8 cellular contexts compared by ENCODE assay signal in the genomic region with DNA sequence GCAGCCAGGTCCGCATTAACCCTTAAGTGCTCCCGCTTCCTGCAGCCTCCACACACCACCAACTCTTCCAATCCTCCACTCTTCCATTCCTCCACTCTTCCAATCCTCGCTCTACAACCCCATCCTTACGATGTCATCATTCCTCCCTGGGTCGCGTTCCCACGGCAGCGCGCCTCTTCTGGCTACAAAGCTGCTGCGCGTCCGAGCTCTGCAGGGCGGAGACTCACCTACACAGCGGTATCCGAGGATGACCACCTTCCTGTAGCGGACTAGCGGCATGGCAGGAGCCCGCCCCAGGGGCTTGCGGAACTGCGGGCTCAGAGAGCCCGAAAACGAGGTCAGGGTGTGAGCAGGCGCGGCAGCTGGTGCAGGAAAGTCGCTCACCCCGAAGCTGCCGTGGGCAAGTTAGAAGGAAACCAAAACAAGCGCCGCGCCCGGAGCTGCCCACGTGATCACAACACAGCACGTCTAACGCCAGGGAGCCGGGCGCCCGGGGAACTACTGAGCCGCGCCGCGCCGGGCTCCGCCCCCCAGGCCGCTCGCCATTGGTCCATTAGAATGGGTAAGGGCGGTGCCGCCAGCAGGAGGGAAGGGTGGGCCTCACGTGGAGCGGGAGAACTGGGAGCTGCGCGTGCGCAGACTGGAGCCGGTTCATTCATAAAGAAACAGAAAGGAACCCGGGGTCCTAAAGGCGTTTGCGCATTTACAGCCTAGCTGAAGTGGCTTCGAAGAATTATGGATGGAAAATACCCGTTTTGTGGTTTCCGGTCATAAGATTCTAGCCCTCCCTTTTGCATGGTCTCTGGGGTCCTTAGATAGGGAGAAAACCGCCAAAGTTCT. TPM values are rescaled to one million over a fixed set of nuclear protein-coding genes. Genes with fewer than 3 reads are reported as not detected.
A peak's percentile ranks its signal among the peaks of the same experiment; 100 is the strongest.
DNase-seq lines count a peak whose midpoint lies in the region; ATAC-seq lines count a peak whose summit lies in the region.

A gene with protein sequence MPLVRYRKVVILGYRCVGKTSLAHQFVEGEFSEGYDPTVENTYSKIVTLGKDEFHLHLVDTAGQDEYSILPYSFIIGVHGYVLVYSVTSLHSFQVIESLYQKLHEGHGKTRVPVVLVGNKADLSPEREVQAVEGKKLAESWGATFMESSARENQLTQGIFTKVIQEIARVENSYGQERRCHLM (minus strand): TSS at position 473 of the 840 bp plus-strand sequence. CDS start 194 bp downstream, at position 279.

- peaks cover 10% of the 10 kb centered on the region for H3K4me1 ChIP-seq in effector memory CD4-positive, alpha-beta T cell (ENCODE audit: control insufficient read depth, insufficient read depth, low read length, poor library complexity, severe bottlenecking)

- no peaks in the 10 kb centered on the region for H3K9me3 ChIP-seq in effector memory CD4-positive, alpha-beta T cell (ENCODE audit: control insufficient read depth, low read length)

- peaks cover 2% of the 10 kb centered on the region for H3K36me3 ChIP-seq in effector memory CD4-positive, alpha-beta T cell (ENCODE audit: control insufficient read depth, insufficient read depth, low read length)

- H3K27ac ChIP-seq in effector memory CD4-positive, alpha-beta T cell (ENCODE audit: insufficient read depth, low read length, poor library complexity, severe bottlenecking) = peak within 1 kb of the TSS; percentile 72

- DNase-seq in Caki2 (ENCODE audit: low read depth) (peak; percentile 99), HT1080 (ENCODE audit: low read depth) (peak; percentile 98), mesenteric fat pad (ENCODE audit: low spot score) (peak; percentile 100)
- DNase-seq in NK-92 treated with Interleukin-12 subunit alpha and Interleukin-12 subunit beta, amount 100 ng/mL, for 24 hours (lab: John Stamatoyannopoulos, UW) = peak; percentile 97
- peak; percentile 99 for DNase-seq in activated CD8-positive, alpha-beta memory T cell treated with anti-CD3 and anti-CD28 coated beads for 24 hours
- DNase-seq in effector memory CD4-positive, alpha-beta T cell = peak; percentile 98 to 99 (median 98)
- DNase-seq in stimulated activated CD8-positive, alpha-beta memory T cell treated with anti-CD3 and anti-CD28 coated beads, Interleukin-15, amount 100 ng/mL, for 24 hours (ENCODE audit: low read depth) = peak; percentile 95

- in situ Hi-C loops in Caki2 (cut with HindIII; ENCODE audit: low pct_unique_long_range_greater_than_20kb, low sequenced_read_pairs) = loop anchor here (10.0 kb wide), 1 partner anchor 165 kb away; no protein-coding TSS in a partner anchor

- ATAC-seq in GM21367 (IDR thresholded peaks at IDR 0.05; ENCODE audit: unreplicated experiment) = peak; percentile 93

- no peaks in the 10 kb centered on the region for H3K27me3 ChIP-seq in effector memory CD4-positive, alpha-beta T cell (replicated peaks; ENCODE audit: control insufficient read depth, insufficient read depth, low read length, poor library complexity, severe bottlenecking)

- H3K4me3 ChIP-seq in effector memory CD4-positive, alpha-beta T cell (ENCODE audit: insufficient read depth, low read depth, low read length, poor library complexity, severe bottlenecking) = peak within 1 kb of the TSS; percentile 98

RNA-seq across cellular contexts. Expression of the gene that starts here (rescaled TPM):
- 0.81 and 4.3 TPM in 2 replicates for total RNA-seq in Caki2 (2014; rRNA removed; shearing (Covaris generic); ENCODE audit: low replicate concordance)
- total RNA-seq in HT1080 (2014; rRNA removed; shearing (Covaris generic)) = 5.1 and 5.2 TPM in 2 replicates
- 4.6 and 6.0 TPM in 2 replicates for polyA plus RNA-seq in HT1080 (2015; cell fraction: cytosol; rRNA removed)
- 6.6 and 8.1 TPM in 2 replicates for polyA plus RNA-seq in HT1080 (2015; cell fraction: nucleus; rRNA removed)
- total RNA-seq in mesenteric fat pad = 0.42 TPM

Comparison
In these comparisons a context has a peak if more than half of its experiments do, and no peak if none do; other contexts are left out.
1. Peak in every context shown above with its lines: DNase-seq, ATAC-seq, H3K4me3 ChIP-seq and H3K27ac ChIP-seq.
2. Peak in DNase-seq in mesenteric fat pad; RNA of the gene not detected or under 1 TPM.